In genomic region chr1:96756789-96757188, GRCh38 we compare ENCODE assay signal across 2 cellular contexts.
TF ChIP-seq lines count a peak whose summit lies in the region.

No MANE protein-coding gene starts in this region.

TF ChIP-seq in GM12891, 5 proteins besides CTCF, POLR2A, EP300 and RAD21 (continued from another document):
- TF ChIP-seq POLR2AphosphoS5 (IDR thresholded peaks at IDR 0.05; ENCODE audit: low read depth, low read length) (no peak), SPI1 (IDR thresholded peaks at IDR 0.05; ENCODE audit: low read depth, low read length) (no peak)

TF ChIP-seq in WTC11, 78 proteins besides CTCF, POLR2A, EP300 and RAD21:
- TF ChIP-seq ZSCAN18 (CRISPR knock-in tag; IDR thresholded peaks at IDR 0.05) (no peak), EMX1 (CRISPR knock-in tag; IDR thresholded peaks at IDR 0.05) (no peak), STAT6 (CRISPR knock-in tag; conservative IDR thresholded peaks at IDR 0.05; ENCODE audit: low read depth) (no peak), ZNF416 (CRISPR knock-in tag; IDR thresholded peaks at IDR 0.05) (no peak), ZNF281 (CRISPR knock-in tag; IDR thresholded peaks at IDR 0.05) (no peak), SMAD3 (CRISPR knock-in tag; IDR thresholded peaks at IDR 0.05; ENCODE audit: borderline replicate concordance) (no peak), ARID4B (CRISPR knock-in tag; IDR thresholded peaks at IDR 0.05; ENCODE audit: borderline replicate concordance) (no peak), E2F1 (CRISPR knock-in tag; IDR thresholded peaks at IDR 0.05) (no peak), ZNF219 (CRISPR knock-in tag; IDR thresholded peaks at IDR 0.05; ENCODE audit: borderline replicate concordance) (no peak), CBFB (CRISPR knock-in tag; IDR thresholded peaks at IDR 0.05; ENCODE audit: low read depth) (no peak)
